In the genomic region with DNA sequence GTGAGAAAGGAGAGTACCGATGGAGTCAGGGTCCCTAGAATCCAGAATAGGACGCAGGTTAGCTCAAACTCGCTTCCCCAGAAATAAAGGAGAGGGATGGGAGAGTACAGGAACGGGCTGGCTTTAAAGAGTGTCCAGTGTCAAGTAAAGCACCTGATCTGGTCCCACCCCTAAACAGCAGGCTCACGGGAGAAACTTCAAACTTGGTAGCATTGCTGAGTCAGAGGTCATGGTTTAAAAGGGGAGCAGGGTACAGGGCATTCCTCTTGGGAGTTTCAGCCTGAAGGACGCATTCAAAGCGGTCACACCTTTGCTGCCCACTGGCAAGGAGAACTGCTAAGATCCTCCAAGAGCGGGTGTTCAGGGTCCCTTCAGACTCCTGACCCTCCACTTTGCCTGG, we compare ENCODE assay signal across 21 cellular contexts.
DNase-seq lines count a peak whose midpoint lies in the region; ATAC-seq and TF ChIP-seq lines count a peak whose summit lies in the region.
"Had no signal": no experiment of that assay in that cellular context is flagged by ENCODE, and none has a peak within 500 bp of the region (broad histone marks: within the 10 kb centered on the region; RNA-seq: fewer than 3 reads in every experiment).

No MANE protein-coding gene starts in this region.

- no peaks in the 10 kb centered on the region for H4K20me1 ChIP-seq in GM23248 (ENCODE audit: insufficient read depth)

- ATAC-seq in RWPE2 (ENCODE audit: low read depth) (no peak), left ventricle myocardium superior (peak; percentile 42), sciatic nerve (peak; percentile 33), left lung (no peak)
- ATAC-seq: activated CD8-positive, alpha-beta T cell treated with anti-CD3 and anti-CD28 coated beads for 36 hours; left lobe of liver; naive thymus-derived CD4-positive, alpha-beta T cell; WTC11 had no signal

- in situ Hi-C loops in GM23248 (cut with MboI): no loop called here

- H3K27me3 ChIP-seq in GM23248 (replicated peaks; ENCODE audit: insufficient read depth): no peaks in the 10 kb centered on the region
- no peaks in the 10 kb centered on the region for H3K27me3 ChIP-seq in RWPE2 (ENCODE audit: insufficient read depth, poor library complexity, severe bottlenecking)
- no peaks in the 10 kb centered on the region for H3K27me3 ChIP-seq in left lung
- H3K27me3 ChIP-seq: upper lobe of left lung had no signal

- H3K36me3 ChIP-seq in GM23248 (ENCODE audit: low read depth) (no peaks in the 10 kb centered on the region), RWPE2 (ENCODE audit: low read depth) (no peaks in the 10 kb centered on the region; the same call in 1 of the 2 replicates), left lung (no peaks in the 10 kb centered on the region)
- H3K36me3 ChIP-seq: upper lobe of left lung had no signal

- H3F3A ChIP-seq in GM23248 (ENCODE audit: insufficient read depth): peaks cover 5% of the 10 kb centered on the region; the same call in 1 of the 2 replicates

- DNase-seq in GM23248 (no peak), RWPE2 (ENCODE audit: low spot score) (no peak), left ventricle myocardium superior (no peak), sciatic nerve (ENCODE audit: low spot score) (no peak), left lung (no peak), occipital lobe (lab: John Stamatoyannopoulos, UW) (no peak), GF-D8 (lab: John Stamatoyannopoulos, UW) (no peak), substantia nigra (lab: John Stamatoyannopoulos, UW) (no peak)
- DNase-seq: activated CD8-positive, alpha-beta T cell treated with anti-CD3 and anti-CD28 coated beads for 36 hours; activated T-cell treated with anti-CD3 and anti-CD28 coated beads, Interleukin-2, amount 50 U/mL, for 48 hours; Caco-2; cortex of kidney; naive thymus-derived CD4-positive, alpha-beta T cell; NCI-H2081 treated with DMSO at 0.1 percent for 48 hours; NCI-H510A treated with DMSO at 0.1 percent for 48 hours; stimulated activated naive CD4-positive, alpha-beta T cell; T-helper 2 cell; upper lobe of left lung had no signal

- peaks cover 6% of the 10 kb centered on the region; the same call in 1 of the 2 replicates for H3K79me2 ChIP-seq in GM23248 (ENCODE audit: insufficient read depth)

- WGBS in GM23248 (ENCODE audit: low coverage in 1 of 2, low lambda C conversion rate in 2 of 2, missing lambda C conversion rate in 2 of 2), 2 experiments: 86 to 89% methylated on average over 8 of the region's 8 CpGs

- H3K9me2 ChIP-seq in GM23248 (ENCODE audit: insufficient read depth): no peaks in the 10 kb centered on the region

- intact Hi-C loops in left ventricle myocardium superior (cut with micrococcal nuclease): no loop called here
- intact Hi-C loops in sciatic nerve (cut with DNase I): no loop called here
- intact Hi-C loops in left lung (cut with DNase I): no loop called here

- H3K9me3 ChIP-seq in GM23248 (ENCODE audit: low read depth): no peaks in the 10 kb centered on the region
- no peaks in the 10 kb centered on the region for H3K9me3 ChIP-seq in RWPE2 (ENCODE audit: severe bottlenecking)
- H3K9me3 ChIP-seq in left lung: no peaks in the 10 kb centered on the region
- H3K9me3 ChIP-seq: Caco-2, upper lobe of left lung had no signal

- no peak overlapping the region for H3K27ac ChIP-seq in GM23248
- H3K27ac ChIP-seq in RWPE2 (ENCODE audit: poor library complexity, severe bottlenecking): peak overlapping the region; percentile 67
- H3K27ac ChIP-seq in left lung: no peak overlapping the region
- H3K27ac ChIP-seq in substantia nigra (ENCODE audit: low read depth, low read length, poor library complexity, severe bottlenecking): no peak overlapping the region
- H3K27ac ChIP-seq: HL-60 had no signal

- peaks cover 24% of the 10 kb centered on the region for H3K4me1 ChIP-seq in GM23248 (ENCODE audit: insufficient read depth)
- H3K4me1 ChIP-seq in RWPE2 (ENCODE audit: insufficient read depth, poor library complexity, severe bottlenecking): peaks cover 34% of the 10 kb centered on the region
- H3K4me1 ChIP-seq in left lung: peaks cover 8 to 19% of the 10 kb centered on the region in 2 donors

- H3K4me3 ChIP-seq in GM23248: no peak overlapping the region
- no peak overlapping the region for H3K4me3 ChIP-seq in RWPE2 (ENCODE audit: severe bottlenecking)
- H3K4me3 ChIP-seq in left lung: no peak overlapping the region
- H3K4me3 ChIP-seq: upper lobe of left lung had no signal

- TF ChIP-seq CTCF in RWPE2 (IDR thresholded peaks at IDR 0.05; ENCODE audit: poor library complexity, severe bottlenecking) (no peak), left lung (IDR thresholded peaks at IDR 0.05) (no peak)

- H3K4me2 ChIP-seq in GM23248 (ENCODE audit: unreplicated experiment): peak overlapping the region; percentile 32

- H3K9ac ChIP-seq in GM23248: no peak overlapping the region

- no peak overlapping the region for H2AFZ ChIP-seq in GM23248

Comparison
In these comparisons a context has a peak if more than half of its experiments do, and no peak if none do; other contexts are left out.
1. ATAC-seq: peak in left ventricle myocardium superior (single experiment) and sciatic nerve (single experiment); none in RWPE2 (single experiment) and left lung (single experiment).